Comparison of ENCODE assay signal across 8 cellular contexts in the genomic region with DNA sequence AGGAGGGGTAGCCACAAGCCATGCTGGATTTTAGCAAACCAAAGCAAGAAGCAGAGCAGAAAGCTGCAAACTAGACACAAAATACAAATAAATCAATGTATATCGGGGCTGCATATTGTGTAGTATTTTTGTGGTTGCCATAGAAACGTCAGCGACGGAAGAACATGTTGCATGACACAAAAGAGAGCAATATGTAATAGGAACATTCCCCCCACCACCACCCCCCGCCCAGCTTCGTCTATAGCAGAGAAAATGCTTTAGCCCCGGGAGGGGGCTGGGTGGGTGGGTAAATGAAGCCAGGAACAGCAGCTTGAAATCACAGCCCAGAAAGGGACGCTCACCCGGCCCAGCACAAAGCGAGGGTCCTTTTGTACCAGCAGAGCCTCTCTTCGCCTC. TPM values are rescaled to one million over a fixed set of nuclear protein-coding genes. Genes with fewer than 3 reads are reported as not detected.
DNase-seq lines count a peak whose midpoint lies in the region; ATAC-seq, FAIRE-seq and TF ChIP-seq lines count a peak whose summit lies in the region.

No MANE protein-coding gene starts in this region.

- H3K27ac Mint-ChIP-seq in T-helper 17 cell, result peak overlapping the region; percentile 97
- peak overlapping the region; percentile 92 for H3K27ac Mint-ChIP-seq in stimulated activated naive B cell treated with anti-CD40 and anti-IgM and Interleukin-4, amounts not matched to agents 10 μg/mL and 1 μg/mL and 100 μg/mL, for 72 hours

- H3K9me3 ChIP-seq in T-helper 17 cell (ENCODE audit: control insufficient read depth, low read length, poor library complexity, severe bottlenecking), result no peaks in the 10 kb centered on the region

- no peaks in the 10 kb centered on the region for H3K27me3 ChIP-seq in GM06990 (replicated peaks; ENCODE audit: control insufficient read depth, insufficient read depth, low read length)
- H3K27me3 ChIP-seq in bronchial epithelial cell (ENCODE audit: control insufficient read depth, insufficient read depth, low read length), result no peaks in the 10 kb centered on the region
- no peaks in the 10 kb centered on the region for H3K27me3 ChIP-seq in kidney epithelial cell (ENCODE audit: control insufficient read depth, insufficient read depth, low read length)

- no peaks in the 10 kb centered on the region for H3K27me3 Mint-ChIP-seq in T-helper 17 cell
- H3K27me3 Mint-ChIP-seq in stimulated activated naive B cell treated with anti-CD40 and anti-IgM and Interleukin-4, amounts not matched to agents 10 μg/mL and 1 μg/mL and 100 μg/mL, for 72 hours, result peaks cover 6 to 9% of the 10 kb centered on the region in 2 donors

- FAIRE-seq in bronchial epithelial cell (lab: Jason Lieb, UNC), result no peak

- H3K36me3 Mint-ChIP-seq in T-helper 17 cell (ENCODE audit: low read depth), result peaks cover 6% of the 10 kb centered on the region
- H3K36me3 Mint-ChIP-seq in stimulated activated naive B cell treated with anti-CD40 and anti-IgM and Interleukin-4, amounts not matched to agents 10 μg/mL and 1 μg/mL and 100 μg/mL, for 72 hours, result peaks cover 0 to 4% of the 10 kb centered on the region in 2 donors

- ATAC-seq in HG03097 (IDR thresholded peaks at IDR 0.05; ENCODE audit: low FRiP score, unreplicated experiment), result peak; percentile 4
- peak; percentile 63 for ATAC-seq in T-helper 17 cell
- peak; percentile 17 to 35 for ATAC-seq in stimulated activated naive B cell treated with anti-CD40 and anti-IgM and Interleukin-4, amounts not matched to agents 10 μg/mL and 1 μg/mL and 100 μg/mL, for 72 hours (replicated peaks)
- ATAC-seq in GM19328 (IDR thresholded peaks at IDR 0.05; ENCODE audit: unreplicated experiment), result no peak

- peak overlapping the region; percentile 95 for H3K4me3 Mint-ChIP-seq in T-helper 17 cell
- peak overlapping the region; percentile 95 to 99 for H3K4me3 Mint-ChIP-seq in stimulated activated naive B cell treated with anti-CD40 and anti-IgM and Interleukin-4, amounts not matched to agents 10 μg/mL and 1 μg/mL and 100 μg/mL, for 72 hours

- H3K36me3 ChIP-seq in GM06990 (ENCODE audit: control insufficient read depth, insufficient read depth, low read length), result no peaks in the 10 kb centered on the region
- H3K36me3 ChIP-seq in bronchial epithelial cell (ENCODE audit: control insufficient read depth, insufficient read depth, low read length), result no peaks in the 10 kb centered on the region
- no peaks in the 10 kb centered on the region for H3K36me3 ChIP-seq in kidney epithelial cell (ENCODE audit: control insufficient read depth, insufficient read depth, low read length)

- H3K4me3 ChIP-seq in GM06990 (replicated peaks; ENCODE audit: low read depth, low read length) (peak overlapping the region; percentile 86), bronchial epithelial cell (ENCODE audit: low read depth, low read length) (peak overlapping the region; percentile 41), kidney epithelial cell (ENCODE audit: low read depth, low read length) (peak overlapping the region; percentile 78)

- DNase-seq in GM06990 (ENCODE audit: extremely low read depth, insufficient read length) (peak; percentile 25), T-helper 17 cell (peak; percentile 18 to 53 (median 26)), bronchial epithelial cell (ENCODE audit: low read depth) (peak; percentile 12), kidney epithelial cell (ENCODE audit: low read depth) (no peak), pons (ENCODE audit: low spot score) (no peak)
- peak; percentile 1 for DNase-seq in stimulated activated naive B cell treated with anti-CD40 and anti-IgM and Interleukin-4, amounts not matched to agents 10 μg/mL and 1 μg/mL and 100 μg/mL, for 72 hours

- TF ChIP-seq CTCF in GM06990 (IDR thresholded peaks at IDR 0.05; ENCODE audit: insufficient read depth, low read length, poor library complexity, severe bottlenecking) (no peak), bronchial epithelial cell (IDR thresholded peaks at IDR 0.05; ENCODE audit: insufficient read depth, low read length, severe bottlenecking) (no peak), kidney epithelial cell (IDR thresholded peaks at IDR 0.05; ENCODE audit: insufficient read depth, low read length, poor library complexity, severe bottlenecking) (no peak)

- H3K4me1 Mint-ChIP-seq in T-helper 17 cell, result peaks cover 27% of the 10 kb centered on the region
- peaks cover 8 to 10% of the 10 kb centered on the region in 2 donors for H3K4me1 Mint-ChIP-seq in stimulated activated naive B cell treated with anti-CD40 and anti-IgM and Interleukin-4, amounts not matched to agents 10 μg/mL and 1 μg/mL and 100 μg/mL, for 72 hours

- no peaks in the 10 kb centered on the region for H3K9me3 Mint-ChIP-seq in stimulated activated naive B cell treated with anti-CD40 and anti-IgM and Interleukin-4, amounts not matched to agents 10 μg/mL and 1 μg/mL and 100 μg/mL, for 72 hours

RNA-seq across cellular contexts. Expression of gene AGPAT4, which starts 0.5 kb away (rescaled TPM):
- total RNA-seq in T-helper 17 cell (10 to 100 TPM; 15.9 to 19.2 TPM), bronchial epithelial cell (2.6 and 4.9 TPM in 2 replicates), kidney epithelial cell (8.6 and 9.6 TPM in 2 replicates)

Comparison
In these comparisons a context has a peak if more than half of its experiments do, and no peak if none do; other contexts are left out.
1. DNase-seq: peak in GM06990 (single experiment), T-helper 17 cell (3 of 3), bronchial epithelial cell (single experiment) and stimulated activated naive B cell treated with anti-CD40 and anti-IgM and Interleukin-4, amounts not matched to agents 10 μg/mL and 1 μg/mL and 100 μg/mL, for 72 hours (single experiment); none in kidney epithelial cell (single experiment) and pons (single experiment).
2. Peak in every context shown above with its lines, with median percentiles within 50 percentile points of each other: H3K4me3 ChIP-seq.